In the genomic region with DNA sequence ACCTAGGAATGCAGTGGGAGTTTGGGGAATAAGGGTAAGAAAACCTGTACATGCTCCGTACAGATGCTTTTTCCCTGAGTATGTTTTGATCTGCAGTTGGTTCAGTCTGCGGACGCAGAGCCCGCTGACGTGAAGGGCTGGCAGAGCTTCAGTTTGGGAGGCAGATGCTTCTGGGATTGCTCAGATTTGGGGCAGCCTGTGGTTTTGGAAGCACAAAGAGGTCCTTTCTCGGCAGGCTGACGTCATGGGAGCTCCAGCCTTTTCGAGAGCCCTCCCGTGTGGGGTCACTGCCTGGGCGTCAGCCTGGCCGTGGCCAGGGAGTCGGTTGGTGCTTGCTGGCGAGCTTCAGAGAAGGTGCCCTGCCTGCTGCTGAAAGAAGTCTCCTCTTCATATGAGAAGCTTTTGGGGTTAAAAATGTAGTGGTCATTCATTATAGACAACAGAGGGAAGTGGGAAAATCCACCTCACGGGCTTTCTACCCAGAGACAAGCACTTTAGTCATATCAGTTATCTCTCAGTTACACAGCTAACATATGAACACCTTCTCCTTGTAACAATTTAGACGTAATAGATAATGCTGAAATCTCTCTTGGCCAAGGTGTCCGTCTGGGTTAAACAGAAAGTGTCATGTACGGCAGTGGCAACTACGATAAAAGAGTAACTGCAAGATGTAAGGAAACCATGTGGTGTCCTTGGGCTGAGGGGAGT, we compare ENCODE assay signal across 10 cellular contexts. TPM values are rescaled to one million over a fixed set of nuclear protein-coding genes. Genes with fewer than 3 reads are reported as not detected.
A peak's percentile ranks its signal among the peaks of the same experiment; 100 is the strongest.
DNase-seq lines count a peak whose midpoint lies in the region; ATAC-seq and TF ChIP-seq lines count a peak whose summit lies in the region.
"Had no signal": no experiment of that assay in that cellular context is flagged by ENCODE, and none has a peak within 500 bp of the region (broad histone marks: within the 10 kb centered on the region; RNA-seq: fewer than 3 reads in every experiment).

No MANE protein-coding gene starts in this region.

- peaks cover 24% of the 10 kb centered on the region for H3K36me3 Mint-ChIP-seq in CD4-positive, alpha-beta T cell (ENCODE audit: low read depth)
- peaks cover 2% of the 10 kb centered on the region for H3K36me3 Mint-ChIP-seq in activated naive CD8-positive, alpha-beta T cell treated with anti-CD3 and anti-CD28 coated beads, Interleukin-2, amount 50 U/mL, for 24 hours (ENCODE audit: low read depth)

- H3K9me3 ChIP-seq in CD4-positive, alpha-beta T cell (ENCODE audit: control insufficient read depth, low read length), result no peaks in the 10 kb centered on the region

- peaks cover 19% of the 10 kb centered on the region for H3K4me1 Mint-ChIP-seq in CD4-positive, alpha-beta T cell (ENCODE audit: low read depth)
- peaks cover 13% of the 10 kb centered on the region for H3K4me1 Mint-ChIP-seq in activated naive CD8-positive, alpha-beta T cell treated with anti-CD3 and anti-CD28 coated beads, Interleukin-2, amount 50 U/mL, for 24 hours

- intact Hi-C loops in CD4-positive, alpha-beta T cell (cut with DNase I, micrococcal nuclease), result no loop called here
- intact Hi-C loops in posterior vena cava (cut with DNase I), result no loop called here

- ATAC-seq in CD4-positive, alpha-beta T cell (ENCODE audit: poor library complexity), result no peak
- ATAC-seq in activated naive CD8-positive, alpha-beta T cell treated with anti-CD3 and anti-CD28 coated beads, Interleukin-2, amount 50 U/mL, for 24 hours, result no peak
- ATAC-seq in HG03139 (IDR thresholded peaks at IDR 0.05; ENCODE audit: unreplicated experiment) (no peak), GM19324 (IDR thresholded peaks at IDR 0.05; ENCODE audit: low FRiP score, unreplicated experiment) (no peak)

- H3K27ac ChIP-seq in CD4-positive, alpha-beta T cell (ENCODE audit: low read depth, low read length), result no peak overlapping the region

- H3K27me3 ChIP-seq in CD4-positive, alpha-beta T cell (ENCODE audit: control insufficient read depth, insufficient read depth, low read length), result no peaks in the 10 kb centered on the region

- TF ChIP-seq CTCF in CD4-positive, alpha-beta T cell (IDR thresholded peaks at IDR 0.05), result no peak

- peak overlapping the region; percentile 13 for H3K27ac Mint-ChIP-seq in CD4-positive, alpha-beta T cell
- H3K27ac Mint-ChIP-seq in activated naive CD8-positive, alpha-beta T cell treated with anti-CD3 and anti-CD28 coated beads, Interleukin-2, amount 50 U/mL, for 24 hours, result no peak overlapping the region
- H3K27ac Mint-ChIP-seq: activated naive CD8-positive, alpha-beta T cell treated with anti-CD3 and anti-CD28 coated beads, Interleukin-2, amount 10 ng/mL, durations not matched to agents 7 days and 5 days had no signal

- no peaks in the 10 kb centered on the region for H3K9me3 Mint-ChIP-seq in CD4-positive, alpha-beta T cell
- H3K9me3 Mint-ChIP-seq in activated naive CD8-positive, alpha-beta T cell treated with anti-CD3 and anti-CD28 coated beads, Interleukin-2, amount 50 U/mL, for 24 hours, result no peaks in the 10 kb centered on the region
- H3K9me3 Mint-ChIP-seq: activated naive CD8-positive, alpha-beta T cell treated with anti-CD3 and anti-CD28 coated beads, Interleukin-2, amount 10 ng/mL, durations not matched to agents 7 days and 5 days; neural crest cell had no signal

- H3K4me3 Mint-ChIP-seq in CD4-positive, alpha-beta T cell, result no peak overlapping the region
- no peak overlapping the region for H3K4me3 Mint-ChIP-seq in activated naive CD8-positive, alpha-beta T cell treated with anti-CD3 and anti-CD28 coated beads, Interleukin-2, amount 50 U/mL, for 24 hours
- H3K4me3 Mint-ChIP-seq: activated naive CD8-positive, alpha-beta T cell treated with anti-CD3 and anti-CD28 coated beads, Interleukin-2, amount 10 ng/mL, durations not matched to agents 7 days and 5 days; neural crest cell had no signal

- CTCF ChIA-PET in CD4-positive, alpha-beta T cell (lab: Charles Lee), result no interaction called here

- H3K27me3 Mint-ChIP-seq in CD4-positive, alpha-beta T cell, result no peaks in the 10 kb centered on the region
- H3K27me3 Mint-ChIP-seq in activated naive CD8-positive, alpha-beta T cell treated with anti-CD3 and anti-CD28 coated beads, Interleukin-2, amount 50 U/mL, for 24 hours, result no peaks in the 10 kb centered on the region
- H3K27me3 Mint-ChIP-seq: activated naive CD8-positive, alpha-beta T cell treated with anti-CD3 and anti-CD28 coated beads, Interleukin-2, amount 10 ng/mL, durations not matched to agents 7 days and 5 days had no signal

- no peak for DNase-seq in CD4-positive, alpha-beta T cell
- peak; percentile 88 for DNase-seq in T1000 (lab: John Stamatoyannopoulos, UW)
- peak; percentile 98 for DNase-seq in foreskin melanocyte
- DNase-seq in posterior vena cava (ENCODE audit: low spot score), result peak; percentile 98
- no peak for DNase-seq in activated naive CD8-positive, alpha-beta T cell treated with anti-CD3 and anti-CD28 coated beads, Interleukin-2, amount 50 U/mL, for 24 hours
- DNase-seq in NCI-H1694 treated with DMSO at 0.1 percent for 48 hours (lab: John Stamatoyannopoulos, UW), result no peak
- DNase-seq: activated naive CD8-positive, alpha-beta T cell treated with anti-CD3 and anti-CD28 coated beads, Interleukin-2, amount 10 ng/mL, durations not matched to agents 7 days and 5 days had no signal

- POLR2A ChIA-PET in CD4-positive, alpha-beta T cell (lab: Charles Lee), result no interaction called here

RNA-seq across cellular contexts. Expression of a gene that starts 26.8 kb away (rescaled TPM):
- 10 to 100 TPM; 10.2 to 11.5 TPM for total RNA-seq in CD4-positive, alpha-beta T cell
- 10 to 100 TPM; 24.8 to 25.4 TPM for total RNA-seq in posterior vena cava

Comparison
In these comparisons a context has a peak if more than half of its experiments do, and no peak if none do; other contexts are left out.
1. DNase-seq: peak in T1000 (single experiment), foreskin melanocyte (single experiment) and posterior vena cava (single experiment); none in CD4-positive, alpha-beta T cell (0 of 10), activated naive CD8-positive, alpha-beta T cell treated with anti-CD3 and anti-CD28 coated beads, Interleukin-2, amount 50 U/mL, for 24 hours (single experiment) and NCI-H1694 treated with DMSO at 0.1 percent for 48 hours (single experiment).